ENCODE assay signal across 15 cellular contexts in genomic region chr16:17466876-17467275, GRCh38. TPM values are rescaled to one million over a fixed set of nuclear protein-coding genes. Genes with fewer than 3 reads are reported as not detected.
A peak's percentile ranks its signal among the peaks of the same experiment; 100 is the strongest.
DNase-seq lines count a peak whose midpoint lies in the region; ATAC-seq and TF ChIP-seq lines count a peak whose summit lies in the region.
"Had no signal": no experiment of that assay in that cellular context is flagged by ENCODE, and none has a peak within 500 bp of the region (broad histone marks: within the 10 kb centered on the region; RNA-seq: fewer than 3 reads in every experiment).

No MANE protein-coding gene starts in this region.

- TF ChIP-seq CTCF in Caco-2 (IDR thresholded peaks at IDR 0.05; ENCODE audit: insufficient read depth in 1 of 2, low read depth in 1 of 2, low read length in 1 of 2, severe bottlenecking in 1 of 2, unreplicated experiment in 1 of 2) (no peak), HFFc6 (IDR thresholded peaks at IDR 0.05) (no peak)

- peaks cover 43% of the 10 kb centered on the region for H3K4me1 Mint-ChIP-seq in Caco-2 (ENCODE audit: low read depth, unreplicated experiment)
- H3K4me1 Mint-ChIP-seq in HFFc6 (ENCODE audit: low read depth) = peaks cover 53% of the 10 kb centered on the region
- peaks cover 41 to 75% (median 62%) of the 10 kb centered on the region in 4 donors for H3K4me1 Mint-ChIP-seq in naive thymus-derived CD8-positive, alpha-beta T cell

- no peaks in the 10 kb centered on the region for H3K36me3 Mint-ChIP-seq in Caco-2 (ENCODE audit: insufficient read depth, unreplicated experiment)
- peaks cover 11% of the 10 kb centered on the region for H3K36me3 Mint-ChIP-seq in HFFc6 (ENCODE audit: low read depth)
- peaks cover 0 to 25% (median 5%) of the 10 kb centered on the region in 3 donors for H3K36me3 Mint-ChIP-seq in naive thymus-derived CD8-positive, alpha-beta T cell

- no peaks in the 10 kb centered on the region for H3K9me3 ChIP-seq in Caco-2
- H3K9me3 ChIP-seq: adrenal gland, left ventricle myocardium inferior, tibial nerve had no signal

- H3K36me3 ChIP-seq in Caco-2 (ENCODE audit: control insufficient read depth, insufficient read depth, low read length) = no peaks in the 10 kb centered on the region; the same call in 1 of the 2 replicates
- H3K36me3 ChIP-seq: adrenal gland, left ventricle myocardium inferior, tibial nerve had no signal

- CTCF ChIA-PET in Caco-2 (lab: Charles Lee) = interaction anchor here (1.0 to 1.1 kb wide), 2 partner anchors 15 to 167 kb away, joined by 3 to 4 read pairs; no protein-coding TSS in a partner anchor

- H3K9me3 Mint-ChIP-seq in Caco-2 (ENCODE audit: unreplicated experiment) (peaks cover under 1% of the 10 kb centered on the region), HFFc6 (no peaks in the 10 kb centered on the region)
- no peaks in the 10 kb centered on the region for H3K9me3 Mint-ChIP-seq in naive thymus-derived CD8-positive, alpha-beta T cell
- H3K9me3 Mint-ChIP-seq: central memory CD8-positive, alpha-beta T cell had no signal

- peak overlapping the region; percentile 70 for H3K27ac Mint-ChIP-seq in Caco-2 (ENCODE audit: unreplicated experiment)
- H3K27ac Mint-ChIP-seq in HFFc6 = peak overlapping the region; percentile 27
- H3K27ac Mint-ChIP-seq in naive thymus-derived CD8-positive, alpha-beta T cell = peak overlapping the region in 1 of 10 donors; percentile 41

- H3K27me3 Mint-ChIP-seq in Caco-2 (ENCODE audit: insufficient read depth, unreplicated experiment) (no peaks in the 10 kb centered on the region), HFFc6 (ENCODE audit: insufficient read depth) (peaks cover 1% of the 10 kb centered on the region; the same call in 1 of the 2 replicates)
- no peaks in the 10 kb centered on the region for H3K27me3 Mint-ChIP-seq in naive thymus-derived CD8-positive, alpha-beta T cell
- H3K27me3 Mint-ChIP-seq: central memory CD8-positive, alpha-beta T cell had no signal

- POLR2A ChIA-PET in Caco-2 (lab: Charles Lee) = no interaction called here
- POLR2A ChIA-PET in naive thymus-derived CD8-positive, alpha-beta T cell (lab: Charles Lee) = interaction anchor here (5.3 kb wide), 1 partner anchor 98 kb away, joined by 40 read pairs; no protein-coding TSS in a partner anchor

- H3K4me3 Mint-ChIP-seq in Caco-2 (ENCODE audit: unreplicated experiment) (peak overlapping the region; percentile 79), HFFc6 (peak overlapping the region; percentile 90)
- H3K4me3 Mint-ChIP-seq in naive thymus-derived CD8-positive, alpha-beta T cell = peak overlapping the region in 7 of 10 donors; percentile 6 to 97 (median 84)

- H3K27me3 ChIP-seq in Caco-2 (replicated peaks; ENCODE audit: control insufficient read depth, insufficient read depth, low read length) = no peaks in the 10 kb centered on the region
- H3K27me3 ChIP-seq: adrenal gland had no signal

- H3K4me1 ChIP-seq in Caco-2 = peaks cover 47% of the 10 kb centered on the region

- no peak for ATAC-seq in naive thymus-derived CD8-positive, alpha-beta T cell

- no TSS peak for BruUV-seq in Caco-2 (replicated peaks; lab: Mats Ljungman, UMichigan)

- DNase-seq in Caco-2 (peak in 1 of 2 experiments; percentile 18), HFFc6 (no peak), astrocyte of the hippocampus (ENCODE audit: low read depth, low spot score) (peak; percentile 16), NCI-H2171 treated with DMSO at 0.1 percent for 48 hours (lab: John Stamatoyannopoulos, UW) (no peak), NCI-H146 (lab: John Stamatoyannopoulos, UW) (no peak)
- no peak for DNase-seq in naive thymus-derived CD8-positive, alpha-beta T cell
- DNase-seq in activated CD4-positive, CD25-positive, alpha-beta regulatory T cell (lab: John Stamatoyannopoulos, UW) = no peak
- DNase-seq: activated CD4-positive, alpha-beta T cell treated with anti-CD3 and anti-CD28 coated beads for 1 hour; adrenal gland; DMS79; left ventricle myocardium inferior; NCI-H1092 treated with DMSO at 0.1 percent for 48 hours; NCI-H774 had no signal

- no peak overlapping the region for H3K4me3 ChIP-seq in Caco-2 (ENCODE audit: low read depth, low read length)
- H3K4me3 ChIP-seq: adrenal gland, left ventricle myocardium inferior, tibial nerve had no signal

- intact Hi-C loops in Caco-2 (cut with micrococcal nuclease; ENCODE audit: unreplicated experiment) = loop anchor here (1.0 to 10.0 kb wide), 4 partner anchors 82 to 255 kb away; no protein-coding TSS in a partner anchor

RNA-seq across cellular contexts. Expression of gene XYLT1, which starts 3.9 kb away (rescaled TPM):
- total RNA-seq in Caco-2 (2022) = 12.5 and 12.8 TPM in 2 replicates
- 10 to 100 TPM; 22.0 to 51.1 (median 27.5) TPM for total RNA-seq in HFFc6 (2021; fragmentation: NEBNext Ultra II Directional; extraction: Animal tissue kit (Norgen Biotek cat#: 25700))
- total RNA-seq in naive thymus-derived CD8-positive, alpha-beta T cell = 10 to 100 TPM; 49.6 to 50.7 TPM
- polyA plus RNA-seq in naive thymus-derived CD8-positive, alpha-beta T cell = 1 to 10 TPM in 1 of 3 donors, under 1 TPM in 2; 0.44 to 1.4 (median 0.73) TPM
